9 cellular contexts compared by ENCODE assay signal in the genomic region with DNA sequence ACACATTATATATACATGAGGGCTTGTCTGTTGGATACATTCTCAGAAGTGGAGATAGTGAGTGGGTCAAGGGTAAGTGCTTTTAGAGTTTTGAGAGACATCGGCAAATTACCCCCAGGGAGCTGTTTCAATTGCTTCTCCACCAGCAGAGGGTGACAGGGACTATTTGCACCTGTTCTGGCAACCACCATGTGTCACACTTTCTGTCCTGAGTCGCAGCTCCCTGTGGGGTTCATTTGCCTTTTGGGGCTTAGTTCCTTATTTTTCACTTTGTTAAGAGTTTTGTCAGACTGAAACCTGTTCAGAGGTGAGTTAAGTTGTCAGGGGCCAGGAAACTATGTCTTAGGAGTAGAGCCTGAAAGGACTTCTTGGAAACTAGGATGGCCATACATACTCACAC. TPM values are rescaled to one million over a fixed set of nuclear protein-coding genes. Genes with fewer than 3 reads are reported as not detected.
DNase-seq lines count a peak whose midpoint lies in the region; ATAC-seq and TF ChIP-seq lines count a peak whose summit lies in the region.
"Had no signal": no experiment of that assay in that cellular context is flagged by ENCODE, and none has a peak within 500 bp of the region (broad histone marks: within the 10 kb centered on the region; RNA-seq: fewer than 3 reads in every experiment).

No MANE protein-coding gene starts in this region.

- no peaks in the 10 kb centered on the region for H3K36me3 ChIP-seq in naive thymus-derived CD4-positive, alpha-beta T cell (ENCODE audit: control insufficient read depth in 2 of 3, insufficient read depth in 3 of 3, low read length in 3 of 3)

- peaks cover 0 to 3% (median 0%) of the 10 kb centered on the region in 11 donors for H3K9me3 Mint-ChIP-seq in naive thymus-derived CD4-positive, alpha-beta T cell

- peak; percentile 80 for DNase-seq in GM12865 (ENCODE audit: low read depth)
- DNase-seq in GM19238 (ENCODE audit: insufficient read length, low spot score), result peak; percentile 63
- peak; percentile 8 to 54 for DNase-seq in NCI-H524 (lab: John Stamatoyannopoulos, UW)
- DNase-seq in naive thymus-derived CD4-positive, alpha-beta T cell, result no peak
- no peak for DNase-seq in COLO668 (lab: John Stamatoyannopoulos, UW; ENCODE audit: unreplicated experiment)
- no peak for DNase-seq in DMS 273 (lab: John Stamatoyannopoulos, UW; ENCODE audit: unreplicated experiment)
- no peak for DNase-seq in iPS-NIHi7 (ENCODE audit: extremely low spot score)
- DNase-seq: SK-N-SH had no signal

- no peak overlapping the region for H3K27ac Mint-ChIP-seq in naive thymus-derived CD4-positive, alpha-beta T cell

- peak; percentile 99 for ATAC-seq in HG02870 (IDR thresholded peaks at IDR 0.05; ENCODE audit: unreplicated experiment)
- no peak for ATAC-seq in naive thymus-derived CD4-positive, alpha-beta T cell

- POLR2A ChIA-PET in naive thymus-derived CD4-positive, alpha-beta T cell (lab: Charles Lee), result no interaction called here

- H3K4me3 Mint-ChIP-seq in naive thymus-derived CD4-positive, alpha-beta T cell, result no peak overlapping the region

- CTCF ChIA-PET in naive thymus-derived CD4-positive, alpha-beta T cell (lab: Charles Lee), result no interaction called here

- TF ChIP-seq CTCF in GM12865 (IDR thresholded peaks at IDR 0.05; ENCODE audit: insufficient read depth, low read depth, low read length, missing control alignments), result peak; percentile 49

- no peaks in the 10 kb centered on the region for H3K4me1 ChIP-seq in naive thymus-derived CD4-positive, alpha-beta T cell (ENCODE audit: control insufficient read depth in 2 of 2, insufficient read depth in 2 of 2, low read length in 2 of 2)

- H3K27me3 Mint-ChIP-seq in naive thymus-derived CD4-positive, alpha-beta T cell, result peaks cover 16 to 27% (median 19%) of the 10 kb centered on the region in 5 donors

- H3K4me3 ChIP-seq in GM12865 (ENCODE audit: low read depth, low read length), result no peak overlapping the region
- H3K4me3 ChIP-seq in naive thymus-derived CD4-positive, alpha-beta T cell (ENCODE audit: low read length), result no peak overlapping the region

- peaks cover 0 to 4% (median 0%) of the 10 kb centered on the region in 5 donors for H3K36me3 Mint-ChIP-seq in naive thymus-derived CD4-positive, alpha-beta T cell

- intact Hi-C loops in naive thymus-derived CD4-positive, alpha-beta T cell (cut with micrococcal nuclease), result no loop called here

- H3K9me3 ChIP-seq in naive thymus-derived CD4-positive, alpha-beta T cell (ENCODE audit: control insufficient read depth in 2 of 3, low read length in 3 of 3), result no peaks in the 10 kb centered on the region
- H3K9me3 ChIP-seq: SK-N-SH had no signal

- no peaks in the 10 kb centered on the region for H3K4me1 Mint-ChIP-seq in naive thymus-derived CD4-positive, alpha-beta T cell

- H3K27ac ChIP-seq in naive thymus-derived CD4-positive, alpha-beta T cell (ENCODE audit: low read depth, low read length), result no peak overlapping the region

- no peaks in the 10 kb centered on the region for H3K27me3 ChIP-seq in naive thymus-derived CD4-positive, alpha-beta T cell (ENCODE audit: control insufficient read depth in 2 of 2, insufficient read depth in 2 of 2, low read length in 2 of 2)

RNA-seq across cellular contexts. Expression of gene SLC36A1, which starts 20.1 kb away (rescaled TPM):
- total RNA-seq in naive thymus-derived CD4-positive, alpha-beta T cell, result 10 to 100 TPM in 1 of 5 experiments, 1 to 10 TPM in 4; 4.6 to 16.6 (median 7.1) TPM
- polyA plus RNA-seq in naive thymus-derived CD4-positive, alpha-beta T cell, result under 1 TPM; 0.45 to 0.95 TPM

Comparison
In these comparisons a context has a peak if more than half of its experiments do, and no peak if none do; other contexts are left out.
1. DNase-seq: peak in GM12865 (single experiment), GM19238 (single experiment) and NCI-H524 (2 of 2); none in naive thymus-derived CD4-positive, alpha-beta T cell (0 of 9), COLO668 (single experiment), DMS 273 (single experiment) and iPS-NIHi7 (single experiment).